ENCODE assay signal across 8 cellular contexts in genomic region chr2:147845608-147846002, GRCh38. TPM values are rescaled to one million over a fixed set of nuclear protein-coding genes. Genes with fewer than 3 reads are reported as not detected.
A peak's percentile ranks its signal among the peaks of the same experiment; 100 is the strongest.
DNase-seq lines count a peak whose midpoint lies in the region; ATAC-seq, FAIRE-seq and TF ChIP-seq lines count a peak whose summit lies in the region.

No MANE protein-coding gene starts in this region.

- no peak for TF ChIP-seq POLR2A in HCT116 (IDR thresholded peaks at IDR 0.05; ENCODE audit: borderline replicate concordance, extremely low read depth, insufficient read depth, insufficient read length)
- no peak for TF ChIP-seq POLR2A in HepG2 (IDR thresholded peaks at IDR 0.05; ENCODE audit: insufficient read depth in 1 of 2, low read depth in 2 of 2, low read length in 2 of 2)

- H3K9me3 ChIP-seq in AG04450 (ENCODE audit: control insufficient read depth, insufficient read depth, low read length) = no peaks in the 10 kb centered on the region; the same call in 1 of the 2 replicates
- H3K9me3 ChIP-seq in HCT116 (ENCODE audit: control insufficient read depth in 1 of 2, insufficient read depth in 1 of 2, low read depth in 1 of 2, low read length in 2 of 2) = no peaks in the 10 kb centered on the region
- H3K9me3 ChIP-seq in ascending aorta = no peaks in the 10 kb centered on the region
- H3K9me3 ChIP-seq in HepG2 (ENCODE audit: low read length) = no peaks in the 10 kb centered on the region
- no peaks in the 10 kb centered on the region for H3K9me3 ChIP-seq in tibial artery

- TF ChIP-seq RAD21 in HCT116 (IDR thresholded peaks at IDR 0.05; ENCODE audit: low read depth) (no peak), HepG2 (CRISPR knock-in tag; IDR thresholded peaks at IDR 0.05) (no peak)

- H3K79me2 ChIP-seq in HCT116 (ENCODE audit: insufficient read depth, low read length) (peaks cover 51% of the 10 kb centered on the region), HepG2 (ENCODE audit: insufficient read depth, low read length) (peaks cover 57% of the 10 kb centered on the region)

- H3K27ac ChIP-seq in AG04450 (ENCODE audit: low read depth, low read length) (no peak overlapping the region), HCT116 (ENCODE audit: low read depth, low read length) (no peak overlapping the region), ascending aorta (peak overlapping the region in 1 of 2 donors; percentile 97), HepG2 (ENCODE audit: extremely low read length, insufficient read depth, low read length) (peak overlapping the region; percentile 88), tibial artery (peak overlapping the region; percentile 91 to 96)

- DNase-seq in AG04450 (ENCODE audit: low read depth, low spot score) (no peak), HCT116 (ENCODE audit: low read depth, low spot score) (no peak), ascending aorta (ENCODE audit: low spot score in 2 of 2) (no peak), HepG2 (ENCODE audit: low spot score) (peak; percentile 13), tibial artery (no peak), epidermal melanocyte (ENCODE audit: insufficient read length, low spot score) (no peak), cerebellar cortex (ENCODE audit: low spot score) (no peak)

- H3K9ac ChIP-seq in HCT116 (ENCODE audit: low read length) = peak overlapping the region; percentile 61
- peak overlapping the region; percentile 89 for H3K9ac ChIP-seq in HepG2 (ENCODE audit: insufficient read depth, low read depth, low read length)

- WGBS in HepG2 (ENCODE audit: low lambda C conversion rate) = 0% methylated on average over 10 of the region's 10 CpGs

- H3K4me3 ChIP-seq in AG04450 (ENCODE audit: low read depth, low read length) (peak overlapping the region; percentile 76), HCT116 (replicated peaks in 1 of 2; ENCODE audit: low read depth in 1 of 2, low read length in 2 of 2) (peak overlapping the region; percentile 71 to 80), ascending aorta (peak overlapping the region; percentile 83 to 91), HepG2 (replicated peaks in 1 of 3; ENCODE audit: insufficient read depth in 1 of 3, low read depth in 2 of 3, low read length in 3 of 3) (peak overlapping the region; percentile 88 to 97 (median 94)), tibial artery (peak overlapping the region; percentile 67 to 82)

- RAD21 ChIA-PET in HCT116 (lab: Charles Lee; ENCODE audit: low non-redundant PET in 1 of 2, low total read pairs in 2 of 2, uncharacterized antibody in 2 of 2, unreplicated experiment in 2 of 2) = no interaction called here

- H4K20me1 ChIP-seq in HCT116 (ENCODE audit: insufficient read depth) (no peaks in the 10 kb centered on the region), HepG2 (ENCODE audit: insufficient read depth, low read length) (no peaks in the 10 kb centered on the region)

- ATAC-seq in HCT116 (no peak), HepG2 (no peak), HG03196 (IDR thresholded peaks at IDR 0.05; ENCODE audit: unreplicated experiment) (no peak)

- BruUV-seq in HCT116 (replicated peaks; lab: Mats Ljungman, UMichigan) (TSS peak; percentile 55), HepG2 (replicated peaks; lab: Mats Ljungman, UMichigan) (TSS peak; percentile 56)

- TF ChIP-seq CTCF in AG04450 (IDR thresholded peaks at IDR 0.05; ENCODE audit: low read depth, low read length) = no peak
- no peak for TF ChIP-seq CTCF in HCT116 (IDR thresholded peaks at IDR 0.05 in 2 of 3, conservative IDR thresholded peaks at IDR 0.05 in 1 of 3; ENCODE audit: borderline replicate concordance in 1 of 3, insufficient read depth in 1 of 3, low read depth in 2 of 3, low read length in 2 of 3)
- TF ChIP-seq CTCF in ascending aorta (IDR thresholded peaks at IDR 0.05) = no peak
- no peak for TF ChIP-seq CTCF in HepG2 (CRISPR knock-in tag; IDR thresholded peaks at IDR 0.05)
- no peak for TF ChIP-seq CTCF in tibial artery (IDR thresholded peaks at IDR 0.05)

- H3K4me1 ChIP-seq in HCT116 (ENCODE audit: control insufficient read depth in 1 of 2, insufficient read depth in 2 of 2, low read length in 2 of 2) (peaks cover 6 to 23% of the 10 kb centered on the region in 2 experiments; a peak in 2 of 4 replicates), ascending aorta (peaks cover 0 to 22% of the 10 kb centered on the region in 2 donors), HepG2 (ENCODE audit: insufficient read depth, low read length) (peaks cover 46% of the 10 kb centered on the region), tibial artery (peaks cover 0 to 39% (median 12%) of the 10 kb centered on the region in 4 donors)

- no peak for FAIRE-seq in HepG2 (lab: Jason Lieb, UNC)

- TF ChIP-seq EP300 in HepG2 (IDR thresholded peaks at IDR 0.05; ENCODE audit: low read depth in 2 of 2, low read length in 2 of 2) (no peak), HepG2 (CRISPR knock-in tag; IDR thresholded peaks at IDR 0.05; ENCODE audit: borderline replicate concordance) (no peak)

- H3K36me3 ChIP-seq in HCT116 (ENCODE audit: control insufficient read depth in 1 of 2, insufficient read depth in 2 of 2, low read length in 2 of 2) (no peaks in the 10 kb centered on the region), ascending aorta (no peaks in the 10 kb centered on the region), HepG2 (replicated peaks in 1 of 2; ENCODE audit: control insufficient read depth in 1 of 2, insufficient read depth in 2 of 2, low read length in 2 of 2) (no peaks in the 10 kb centered on the region), tibial artery (no peaks in the 10 kb centered on the region)

- no peaks in the 10 kb centered on the region for H3K9me2 ChIP-seq in HCT116 (ENCODE audit: insufficient read depth)

- H3K4me2 ChIP-seq in HCT116 (ENCODE audit: low read length) (peak overlapping the region; percentile 92), HepG2 (ENCODE audit: low read depth, low read length) (peak overlapping the region; percentile 87)

- POLR2A ChIA-PET in AG04450 (lab: Yijun Ruan, JAX) = no interaction called here
- POLR2A ChIA-PET in HCT116 (lab: Charles Lee) = no interaction called here
- POLR2A ChIA-PET in HepG2 (lab: Yijun Ruan, JAX) = interaction anchor here (1.4 to 2.2 kb wide), 2 partner anchors 14 to 175 kb away, joined by 7 to 9 read pairs; partner anchors contain the start of genes MBD5 and ORC4

- H2AFZ ChIP-seq in HCT116 (ENCODE audit: low read depth, low read length, poor library complexity, severe bottlenecking) (no peak overlapping the region), HepG2 (ENCODE audit: low read length) (no peak overlapping the region)

- intact Hi-C loops in HCT116 (cut with micrococcal nuclease) (no loop called here), ascending aorta (cut with DNase I) (loop anchor here (2.0 to 10.0 kb wide), 2 partner anchors 175 to 1739 kb away; partner anchors contain the start of genes MBD5, MMADHC and ORC4), HepG2 (cut with micrococcal nuclease; ENCODE audit: unreplicated experiment) (loop anchor here (1.0 to 10.0 kb wide), 4 partner anchors 17 to 799 kb away; partner anchors contain the start of gene EPC2), tibial artery (cut with DNase I; ENCODE audit: low total_unique reads) (no loop called here)

- CTCF ChIA-PET in AG04450 (lab: Charles Lee) (no interaction called here), HCT116 (lab: Charles Lee) (no interaction called here), HepG2 (lab: Yijun Ruan, JAX; ENCODE audit: low intra/inter-chr PET ratio, low total read pairs) (no interaction called here)

- in situ Hi-C loops in HepG2 (cut with HindIII; ENCODE audit: extremely low pct_ligation_motif_present, low pct_unique_long_range_greater_than_20kb) = no loop called here

- H3K27me3 ChIP-seq in AG04450 (ENCODE audit: control insufficient read depth, insufficient read depth, low read length) (no peaks in the 10 kb centered on the region), HCT116 (ENCODE audit: insufficient read depth, low read length) (no peaks in the 10 kb centered on the region), ascending aorta (no peaks in the 10 kb centered on the region), HepG2 (ENCODE audit: control insufficient read depth in 1 of 2, insufficient read depth in 2 of 2, low read length in 2 of 2) (no peaks in the 10 kb centered on the region; a peak in 1 of 5 replicates), tibial artery (no peaks in the 10 kb centered on the region)

TF ChIP-seq in HCT116, 20 proteins besides CTCF, POLR2A, EP300 and RAD21 (continues in another document):
- TF ChIP-seq ZNF274 (IDR thresholded peaks at IDR 0.05; ENCODE audit: low read depth, low read length) = no peak
- TF ChIP-seq EZH2 (IDR thresholded peaks at IDR 0.05) = no peak

TF ChIP-seq in HepG2, 621 proteins besides CTCF, POLR2A, EP300 and RAD21 (continues in another document):
- TF ChIP-seq ZNF121 (CRISPR knock-in tag; IDR thresholded peaks at IDR 0.05) = no peak
- no peak for TF ChIP-seq ZKSCAN5 (CRISPR knock-in tag; IDR thresholded peaks at IDR 0.05)
- TF ChIP-seq ISX (CRISPR knock-in tag; conservative IDR thresholded peaks at IDR 0.05) = no peak
- TF ChIP-seq ZNF235 (CRISPR knock-in tag; IDR thresholded peaks at IDR 0.05; ENCODE audit: borderline replicate concordance) = 0 out of 2 replicates have a peak, but pooled peaks have one; percentile 7

RNA-seq across cellular contexts. Expression of gene ACVR2A, which starts 0.8 kb away (rescaled TPM):
- polyA plus RNA-seq in AG04450 (2011; rRNA removed) (3.3 and 5.1 TPM in 2 replicates), HepG2 (2011; rRNA removed) (8.2 and 8.3 TPM in 2 replicates)
- polyA minus RNA-seq in AG04450 (2011; rRNA and poly(A)+ RNA removed) = 8.0 and 14.6 TPM in 2 replicates
- total RNA-seq in HCT116 (2021; ENCODE audit: unreplicated experiment) (9.4 TPM), ascending aorta (3.9 TPM), HepG2 (2016; rRNA removed; fragmentation: Illumina TruSeq; extraction: Trizol) (9.7 and 18.0 TPM in 2 replicates)
- 2.5 and 3.1 TPM in 2 replicates for polyA plus RNA-seq in HCT116 (2012)
- 37.4 and 38.3 TPM in 2 replicates for total RNA-seq in HepG2 (2016; cell fraction: cytosol; rRNA removed; fragmentation: Illumina TruSeq; extraction: Trizol; ENCODE audit: low read depth)
- total RNA-seq in HepG2 (2016; cell fraction: insoluble cytoplasmic fraction; rRNA removed; fragmentation: Illumina TruSeq; extraction: Trizol) = 10.1 and 18.1 TPM in 2 replicates
- 18.0 and 18.6 TPM in 2 replicates for total RNA-seq in HepG2 (2016; cell fraction: membrane; rRNA removed; fragmentation: Illumina TruSeq; extraction: Trizol)
- total RNA-seq in HepG2 (2016; cell fraction: nucleus; rRNA removed; fragmentation: Illumina TruSeq; extraction: Trizol) = 30.8 and 32.6 TPM in 2 replicates
- 2.5 and 5.2 TPM in 2 replicates for polyA plus RNA-seq in HepG2 (2011; cell fraction: cytosol; rRNA removed)
- 8.0 and 11.9 TPM in 2 replicates for polyA plus RNA-seq in HepG2 (2011; cell fraction: nucleus; rRNA removed)
- 10.7 and 11.9 TPM in 2 replicates for polyA plus RNA-seq in HepG2 (2012)
- 0.49 and 0.54 TPM in 2 replicates for polyA plus RNA-seq in HepG2 (2016; cell fraction: cytosol; fragmentation: Illumina TruSeq; extraction: Trizol; ENCODE audit: low read depth)
- 4.7 and 5.0 TPM in 2 replicates for polyA plus RNA-seq in HepG2 (2016; cell fraction: insoluble cytoplasmic fraction; fragmentation: Illumina TruSeq; extraction: Trizol; ENCODE audit: low read depth)
- polyA plus RNA-seq in HepG2 (2016; cell fraction: membrane; fragmentation: Illumina TruSeq; extraction: Trizol; ENCODE audit: low read depth) = 1.3 and 1.4 TPM in 2 replicates
- polyA plus RNA-seq in HepG2 (2016; cell fraction: nucleus; fragmentation: Illumina TruSeq; extraction: Trizol; ENCODE audit: insufficient read depth, low read depth) = 28.6 and 31.2 TPM in 2 replicates
- polyA minus RNA-seq in HepG2 (2011; rRNA and poly(A)+ RNA removed; ENCODE audit: low replicate concordance) = 4.2 and 15.1 TPM in 2 replicates
- 17.1 and 25.4 TPM in 2 replicates for polyA minus RNA-seq in HepG2 (2011; cell fraction: cytosol; rRNA and poly(A)+ RNA removed)
- polyA minus RNA-seq in HepG2 (2011; cell fraction: nucleus; rRNA and poly(A)+ RNA removed) = 67.9 and 68.8 TPM in 2 replicates

Comparison
In these comparisons a context has a peak if more than half of its experiments do, and no peak if none do; other contexts are left out.
1. H3K27ac ChIP-seq: peak in HepG2 (single experiment) and tibial artery (2 of 2); none in AG04450 (single experiment) and HCT116 (single experiment).
2. intact Hi-C loops: an anchor here in ascending aorta (2.0 to 10.0 kb wide) and HepG2 (1.0 to 10.0 kb wide); none called in HCT116 and tibial artery.
3. Peak in every context shown above with its lines, with median percentiles within 50 percentile points of each other: H3K4me3 ChIP-seq.